1 cellular context compared by ENCODE assay signal in the genomic region with DNA sequence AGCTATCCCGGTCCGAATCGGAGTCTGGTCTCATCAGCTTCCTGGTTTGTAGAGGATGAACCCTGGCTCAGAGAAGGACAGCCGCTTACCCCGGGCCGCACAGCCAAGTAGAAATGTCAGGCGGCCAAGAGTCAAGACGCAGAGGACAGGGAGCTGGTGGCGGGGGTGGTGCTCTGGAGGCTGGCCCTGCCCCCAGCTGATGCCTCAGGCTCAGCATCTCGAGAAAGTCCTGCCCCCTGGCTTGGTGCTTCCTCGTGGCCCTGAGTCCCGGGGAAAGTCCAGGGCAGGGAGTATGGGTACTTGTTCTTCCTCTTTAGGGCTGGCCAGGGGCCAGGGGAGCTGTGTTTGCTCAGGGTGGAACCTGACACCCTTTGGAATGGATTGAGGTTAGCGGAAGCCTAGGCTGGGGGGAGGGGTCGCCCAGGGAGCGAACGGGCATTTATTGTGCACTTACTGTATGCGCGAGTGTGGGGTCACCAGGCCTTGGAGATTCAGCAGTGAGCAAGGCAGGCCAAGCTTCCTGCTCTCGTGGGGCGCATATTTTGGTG.
TF ChIP-seq lines count a peak whose summit lies in the region.

No MANE protein-coding gene starts in this region.

TF ChIP-seq in HepG2, 621 proteins besides CTCF, POLR2A, EP300 and RAD21 (continued from another document and continues in another):
- TF ChIP-seq, protein P1, sequence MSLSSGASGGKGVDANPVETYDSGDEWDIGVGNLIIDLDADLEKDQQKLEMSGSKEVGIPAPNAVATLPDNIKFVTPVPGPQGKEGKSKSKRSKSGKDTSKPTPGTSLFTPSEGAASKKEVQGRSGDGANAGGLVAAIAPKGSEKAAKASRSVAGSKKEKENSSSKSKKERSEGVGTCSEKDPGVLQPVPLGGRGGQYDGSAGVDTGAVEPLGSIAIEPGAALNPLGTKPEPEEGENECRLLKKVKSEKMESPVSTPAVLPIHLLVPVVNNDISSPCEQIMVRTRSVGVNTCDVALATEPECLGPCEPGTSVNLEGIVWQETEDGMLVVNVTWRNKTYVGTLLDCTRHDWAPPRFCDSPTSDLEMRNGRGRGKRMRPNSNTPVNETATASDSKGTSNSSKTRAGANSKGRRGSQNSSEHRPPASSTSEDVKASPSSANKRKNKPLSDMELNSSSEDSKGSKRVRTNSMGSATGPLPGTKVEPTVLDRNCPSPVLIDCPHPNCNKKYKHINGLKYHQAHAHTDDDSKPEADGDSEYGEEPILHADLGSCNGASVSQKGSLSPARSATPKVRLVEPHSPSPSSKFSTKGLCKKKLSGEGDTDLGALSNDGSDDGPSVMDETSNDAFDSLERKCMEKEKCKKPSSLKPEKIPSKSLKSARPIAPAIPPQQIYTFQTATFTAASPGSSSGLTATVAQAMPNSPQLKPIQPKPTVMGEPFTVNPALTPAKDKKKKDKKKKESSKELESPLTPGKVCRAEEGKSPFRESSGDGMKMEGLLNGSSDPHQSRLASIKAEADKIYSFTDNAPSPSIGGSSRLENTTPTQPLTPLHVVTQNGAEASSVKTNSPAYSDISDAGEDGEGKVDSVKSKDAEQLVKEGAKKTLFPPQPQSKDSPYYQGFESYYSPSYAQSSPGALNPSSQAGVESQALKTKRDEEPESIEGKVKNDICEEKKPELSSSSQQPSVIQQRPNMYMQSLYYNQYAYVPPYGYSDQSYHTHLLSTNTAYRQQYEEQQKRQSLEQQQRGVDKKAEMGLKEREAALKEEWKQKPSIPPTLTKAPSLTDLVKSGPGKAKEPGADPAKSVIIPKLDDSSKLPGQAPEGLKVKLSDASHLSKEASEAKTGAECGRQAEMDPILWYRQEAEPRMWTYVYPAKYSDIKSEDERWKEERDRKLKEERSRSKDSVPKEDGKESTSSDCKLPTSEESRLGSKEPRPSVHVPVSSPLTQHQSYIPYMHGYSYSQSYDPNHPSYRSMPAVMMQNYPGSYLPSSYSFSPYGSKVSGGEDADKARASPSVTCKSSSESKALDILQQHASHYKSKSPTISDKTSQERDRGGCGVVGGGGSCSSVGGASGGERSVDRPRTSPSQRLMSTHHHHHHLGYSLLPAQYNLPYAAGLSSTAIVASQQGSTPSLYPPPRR (CRISPR knock-in tag; IDR thresholded peaks at IDR 0.05; ENCODE audit: borderline replicate concordance) = peak; percentile 83; the same call in 1 of the 2 replicates
- peak; percentile 80 for TF ChIP-seq SOX5 (CRISPR knock-in tag; IDR thresholded peaks at IDR 0.05; ENCODE audit: borderline replicate concordance)
- TF ChIP-seq ZNF678 (CRISPR knock-in tag; IDR thresholded peaks at IDR 0.05) = no peak
- peak; percentile 70 for TF ChIP-seq MED8 (CRISPR knock-in tag; IDR thresholded peaks at IDR 0.05; ENCODE audit: insufficient replicate concordance)
- TF ChIP-seq TAF1 (CRISPR knock-in tag; IDR thresholded peaks at IDR 0.05) = peak; percentile 29; the same call in 1 of the 2 replicates
- no peak for TF ChIP-seq ZNF879 (CRISPR knock-in tag; IDR thresholded peaks at IDR 0.05)
- TF ChIP-seq, protein P2, sequence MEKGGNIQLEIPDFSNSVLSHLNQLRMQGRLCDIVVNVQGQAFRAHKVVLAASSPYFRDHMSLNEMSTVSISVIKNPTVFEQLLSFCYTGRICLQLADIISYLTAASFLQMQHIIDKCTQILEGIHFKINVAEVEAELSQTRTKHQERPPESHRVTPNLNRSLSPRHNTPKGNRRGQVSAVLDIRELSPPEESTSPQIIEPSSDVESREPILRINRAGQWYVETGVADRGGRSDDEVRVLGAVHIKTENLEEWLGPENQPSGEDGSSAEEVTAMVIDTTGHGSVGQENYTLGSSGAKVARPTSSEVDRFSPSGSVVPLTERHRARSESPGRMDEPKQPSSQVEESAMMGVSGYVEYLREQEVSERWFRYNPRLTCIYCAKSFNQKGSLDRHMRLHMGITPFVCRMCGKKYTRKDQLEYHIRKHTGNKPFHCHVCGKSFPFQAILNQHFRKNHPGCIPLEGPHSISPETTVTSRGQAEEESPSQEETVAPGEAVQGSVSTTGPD (CRISPR knock-in tag; IDR thresholded peaks at IDR 0.05) = no peak
- TF ChIP-seq, protein P3, sequence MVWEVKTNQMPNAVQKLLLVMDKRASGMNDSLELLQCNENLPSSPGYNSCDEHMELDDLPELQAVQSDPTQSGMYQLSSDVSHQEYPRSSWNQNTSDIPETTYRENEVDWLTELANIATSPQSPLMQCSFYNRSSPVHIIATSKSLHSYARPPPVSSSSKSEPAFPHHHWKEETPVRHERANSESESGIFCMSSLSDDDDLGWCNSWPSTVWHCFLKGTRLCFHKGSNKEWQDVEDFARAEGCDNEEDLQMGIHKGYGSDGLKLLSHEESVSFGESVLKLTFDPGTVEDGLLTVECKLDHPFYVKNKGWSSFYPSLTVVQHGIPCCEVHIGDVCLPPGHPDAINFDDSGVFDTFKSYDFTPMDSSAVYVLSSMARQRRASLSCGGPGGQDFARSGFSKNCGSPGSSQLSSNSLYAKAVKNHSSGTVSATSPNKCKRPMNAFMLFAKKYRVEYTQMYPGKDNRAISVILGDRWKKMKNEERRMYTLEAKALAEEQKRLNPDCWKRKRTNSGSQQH (CRISPR knock-in tag; IDR thresholded peaks at IDR 0.05; ENCODE audit: low read depth) = no peak
- TF ChIP-seq ZNF83 (CRISPR knock-in tag; IDR thresholded peaks at IDR 0.05; ENCODE audit: borderline replicate concordance) = no peak
- no peak for TF ChIP-seq ZNF563 (CRISPR knock-in tag; IDR thresholded peaks at IDR 0.05)
- TF ChIP-seq, protein P4, sequence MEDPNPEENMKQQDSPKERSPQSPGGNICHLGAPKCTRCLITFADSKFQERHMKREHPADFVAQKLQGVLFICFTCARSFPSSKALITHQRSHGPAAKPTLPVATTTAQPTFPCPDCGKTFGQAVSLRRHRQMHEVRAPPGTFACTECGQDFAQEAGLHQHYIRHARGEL (CRISPR knock-in tag; IDR thresholded peaks at IDR 0.05) = no peak
- TF ChIP-seq TBX2 (CRISPR knock-in tag; IDR thresholded peaks at IDR 0.05; ENCODE audit: borderline replicate concordance) = peak; percentile 99
- no peak for TF ChIP-seq ZNF75D (CRISPR knock-in tag; IDR thresholded peaks at IDR 0.05; ENCODE audit: borderline replicate concordance)
- peak; percentile 69; the same call in 1 of the 2 replicates for TF ChIP-seq PITX1 (CRISPR knock-in tag; IDR thresholded peaks at IDR 0.05)
- no peak for TF ChIP-seq CENPT (CRISPR knock-in tag; IDR thresholded peaks at IDR 0.05; ENCODE audit: low read depth)
- TF ChIP-seq MED13 (CRISPR knock-in tag; IDR thresholded peaks at IDR 0.05) = 0 out of 2 replicates have a peak, but pooled peaks have one; percentile 26
- no peak for TF ChIP-seq ZBTB8A (CRISPR knock-in tag; IDR thresholded peaks at IDR 0.05; ENCODE audit: borderline replicate concordance, low read depth)
- TF ChIP-seq CBX5 (CRISPR knock-in tag; IDR thresholded peaks at IDR 0.05; ENCODE audit: borderline replicate concordance) = peak; percentile 64; the same call in 1 of the 2 replicates
- TF ChIP-seq HDAC1 (CRISPR knock-in tag; IDR thresholded peaks at IDR 0.05) = peak; percentile 87
- no peak for TF ChIP-seq YY1 (IDR thresholded peaks at IDR 0.05; ENCODE audit: insufficient read depth, insufficient replicate concordance, low read depth, low read length)
- TF ChIP-seq ARNTL (CRISPR knock-in tag; IDR thresholded peaks at IDR 0.05) = peak; percentile 43; the same call in 1 of the 2 replicates
- TF ChIP-seq, protein P5, sequence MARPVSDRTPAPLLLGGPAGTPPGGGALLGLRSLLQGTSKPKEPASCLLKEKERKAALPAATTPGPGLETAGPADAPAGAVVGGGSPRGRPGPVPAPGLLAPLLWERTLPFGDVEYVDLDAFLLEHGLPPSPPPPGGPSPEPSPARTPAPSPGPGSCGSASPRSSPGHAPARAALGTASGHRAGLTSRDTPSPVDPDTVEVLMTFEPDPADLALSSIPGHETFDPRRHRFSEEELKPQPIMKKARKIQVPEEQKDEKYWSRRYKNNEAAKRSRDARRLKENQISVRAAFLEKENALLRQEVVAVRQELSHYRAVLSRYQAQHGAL (CRISPR knock-in tag; IDR thresholded peaks at IDR 0.05; ENCODE audit: not compliant biosample characterization) = no peak
- peak; percentile 80 for TF ChIP-seq ZNF501 (CRISPR knock-in tag; IDR thresholded peaks at IDR 0.05)
- TF ChIP-seq RBAK (CRISPR knock-in tag; IDR thresholded peaks at IDR 0.05) = no peak
- no peak for TF ChIP-seq NFE2 (CRISPR knock-in tag; IDR thresholded peaks at IDR 0.05)
- TF ChIP-seq, protein P6, sequence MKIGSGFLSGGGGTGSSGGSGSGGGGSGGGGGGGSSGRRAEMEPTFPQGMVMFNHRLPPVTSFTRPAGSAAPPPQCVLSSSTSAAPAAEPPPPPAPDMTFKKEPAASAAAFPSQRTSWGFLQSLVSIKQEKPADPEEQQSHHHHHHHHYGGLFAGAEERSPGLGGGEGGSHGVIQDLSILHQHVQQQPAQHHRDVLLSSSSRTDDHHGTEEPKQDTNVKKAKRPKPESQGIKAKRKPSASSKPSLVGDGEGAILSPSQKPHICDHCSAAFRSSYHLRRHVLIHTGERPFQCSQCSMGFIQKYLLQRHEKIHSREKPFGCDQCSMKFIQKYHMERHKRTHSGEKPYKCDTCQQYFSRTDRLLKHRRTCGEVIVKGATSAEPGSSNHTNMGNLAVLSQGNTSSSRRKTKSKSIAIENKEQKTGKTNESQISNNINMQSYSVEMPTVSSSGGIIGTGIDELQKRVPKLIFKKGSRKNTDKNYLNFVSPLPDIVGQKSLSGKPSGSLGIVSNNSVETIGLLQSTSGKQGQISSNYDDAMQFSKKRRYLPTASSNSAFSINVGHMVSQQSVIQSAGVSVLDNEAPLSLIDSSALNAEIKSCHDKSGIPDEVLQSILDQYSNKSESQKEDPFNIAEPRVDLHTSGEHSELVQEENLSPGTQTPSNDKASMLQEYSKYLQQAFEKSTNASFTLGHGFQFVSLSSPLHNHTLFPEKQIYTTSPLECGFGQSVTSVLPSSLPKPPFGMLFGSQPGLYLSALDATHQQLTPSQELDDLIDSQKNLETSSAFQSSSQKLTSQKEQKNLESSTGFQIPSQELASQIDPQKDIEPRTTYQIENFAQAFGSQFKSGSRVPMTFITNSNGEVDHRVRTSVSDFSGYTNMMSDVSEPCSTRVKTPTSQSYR (CRISPR knock-in tag; IDR thresholded peaks at IDR 0.05; ENCODE audit: borderline replicate concordance) = peak; percentile 100
- no peak for TF ChIP-seq ZSCAN29 (CRISPR knock-in tag; conservative IDR thresholded peaks at IDR 0.05)
- peak; percentile 68; the same call in 1 of the 2 replicates for TF ChIP-seq HMG20B (CRISPR knock-in tag; conservative IDR thresholded peaks at IDR 0.05)
- TF ChIP-seq MATR3 (CRISPR knock-in tag; IDR thresholded peaks at IDR 0.05) = no peak
- TF ChIP-seq, protein P7, sequence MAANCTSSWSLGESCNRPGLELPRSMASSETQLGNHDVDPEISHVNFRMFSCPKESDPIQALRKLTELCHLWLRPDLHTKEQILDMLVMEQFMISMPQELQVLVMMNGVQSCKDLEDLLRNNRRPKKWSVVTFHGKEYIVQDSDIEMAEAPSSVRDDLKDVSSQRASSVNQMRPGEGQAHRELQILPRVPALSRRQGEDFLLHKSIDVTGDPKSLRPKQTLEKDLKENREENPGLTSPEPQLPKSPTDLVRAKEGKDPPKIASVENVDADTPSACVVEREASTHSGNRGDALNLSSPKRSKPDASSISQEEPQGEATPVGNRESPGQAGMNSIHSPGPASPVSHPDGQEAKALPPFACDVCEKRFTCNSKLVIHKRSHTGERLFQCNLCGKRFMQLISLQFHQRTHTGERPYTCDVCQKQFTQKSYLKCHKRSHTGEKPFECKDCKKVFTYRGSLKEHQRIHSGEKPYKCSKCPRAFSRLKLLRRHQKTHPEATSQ (CRISPR knock-in tag; IDR thresholded peaks at IDR 0.05; ENCODE audit: borderline replicate concordance) = no peak
- no peak for TF ChIP-seq MAFG (CRISPR knock-in tag; IDR thresholded peaks at IDR 0.05)
- no peak for TF ChIP-seq ZNF672 (CRISPR knock-in tag; IDR thresholded peaks at IDR 0.05)
- no peak for TF ChIP-seq ZNF432 (CRISPR knock-in tag; IDR thresholded peaks at IDR 0.05; ENCODE audit: borderline replicate concordance)
- TF ChIP-seq KLF12 (CRISPR knock-in tag; IDR thresholded peaks at IDR 0.05; ENCODE audit: borderline replicate concordance) = peak; percentile 46; the same call in 1 of the 2 replicates
- no peak for TF ChIP-seq ZKSCAN5 (CRISPR knock-in tag; IDR thresholded peaks at IDR 0.05)
- TF ChIP-seq FOXM1 (CRISPR knock-in tag; IDR thresholded peaks at IDR 0.05) = no peak
- TF ChIP-seq MTA3 (CRISPR knock-in tag; IDR thresholded peaks at IDR 0.05) = no peak
- TF ChIP-seq SNAI1 (CRISPR knock-in tag; IDR thresholded peaks at IDR 0.05; ENCODE audit: borderline replicate concordance) = no peak
- TF ChIP-seq MLLT10 (CRISPR knock-in tag; IDR thresholded peaks at IDR 0.05) = no peak
- no peak for TF ChIP-seq ZNF232 (CRISPR knock-in tag; IDR thresholded peaks at IDR 0.05; ENCODE audit: borderline replicate concordance)
- TF ChIP-seq AKAP8 (CRISPR knock-in tag; IDR thresholded peaks at IDR 0.05) = no peak
- 0 out of 2 replicates have a peak, but pooled peaks have one; percentile 47 for TF ChIP-seq RFXANK (CRISPR knock-in tag; IDR thresholded peaks at IDR 0.05)
- no peak for TF ChIP-seq SP2 (CRISPR knock-in tag; IDR thresholded peaks at IDR 0.05)
- TF ChIP-seq, protein P8, sequence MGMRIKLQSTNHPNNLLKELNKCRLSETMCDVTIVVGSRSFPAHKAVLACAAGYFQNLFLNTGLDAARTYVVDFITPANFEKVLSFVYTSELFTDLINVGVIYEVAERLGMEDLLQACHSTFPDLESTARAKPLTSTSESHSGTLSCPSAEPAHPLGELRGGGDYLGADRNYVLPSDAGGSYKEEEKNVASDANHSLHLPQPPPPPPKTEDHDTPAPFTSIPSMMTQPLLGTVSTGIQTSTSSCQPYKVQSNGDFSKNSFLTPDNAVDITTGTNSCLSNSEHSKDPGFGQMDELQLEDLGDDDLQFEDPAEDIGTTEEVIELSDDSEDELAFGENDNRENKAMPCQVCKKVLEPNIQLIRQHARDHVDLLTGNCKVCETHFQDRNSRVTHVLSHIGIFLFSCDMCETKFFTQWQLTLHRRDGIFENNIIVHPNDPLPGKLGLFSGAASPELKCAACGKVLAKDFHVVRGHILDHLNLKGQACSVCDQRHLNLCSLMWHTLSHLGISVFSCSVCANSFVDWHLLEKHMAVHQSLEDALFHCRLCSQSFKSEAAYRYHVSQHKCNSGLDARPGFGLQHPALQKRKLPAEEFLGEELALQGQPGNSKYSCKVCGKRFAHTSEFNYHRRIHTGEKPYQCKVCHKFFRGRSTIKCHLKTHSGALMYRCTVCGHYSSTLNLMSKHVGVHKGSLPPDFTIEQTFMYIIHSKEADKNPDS (CRISPR knock-in tag; IDR thresholded peaks at IDR 0.05) = no peak
- TF ChIP-seq MEIS1 (CRISPR knock-in tag; IDR thresholded peaks at IDR 0.05; ENCODE audit: borderline replicate concordance) = no peak; the same call in 1 of the 2 replicates
- peak; percentile 79 for TF ChIP-seq NCOA2 (CRISPR knock-in tag; IDR thresholded peaks at IDR 0.05)
